21 cellular contexts compared by ENCODE assay signal in genomic region chr10:104345512-104345911, GRCh38. TPM values are rescaled to one million over a fixed set of nuclear protein-coding genes. Genes with fewer than 3 reads are reported as not detected.
"Had no signal": no experiment of that assay in that cellular context is flagged by ENCODE, and none has a peak within 500 bp of the region (broad histone marks: within the 10 kb centered on the region; RNA-seq: fewer than 3 reads in every experiment).

No MANE protein-coding gene starts in this region.

- H2AFZ ChIP-seq: hepatocyte had no signal

- H3K4me3 Mint-ChIP-seq: activated B cell treated with CpG ODN at 0.5 μM for 24 hours; activated naive CD4-positive, alpha-beta T cell treated with anti-CD3 and anti-CD28 coated beads, Interleukin-2, amount 50 U/mL, for 24 hours; neural crest cell had no signal

- ATAC-seq: body of pancreas, gastroesophageal sphincter, left cardiac atrium, upper lobe of right lung had no signal

- H3K27ac Mint-ChIP-seq: activated B cell treated with CpG ODN at 0.5 μM for 24 hours; activated naive CD4-positive, alpha-beta T cell treated with anti-CD3 and anti-CD28 coated beads, Interleukin-2, amount 50 U/mL, for 24 hours; activated T-helper 2 cell treated with anti-CD3 and anti-CD28 coated beads, Interferon-gamma antibody, Interleukin-2, Interleukin-4, amounts not matched to agents 10 μg/mL and 5 μg/mL and 100 μg/mL, durations not matched to agents 14 hours and 24 hours and 36 hours had no signal

- H3K27me3 Mint-ChIP-seq: activated B cell treated with CpG ODN at 0.5 μM for 24 hours; activated naive CD4-positive, alpha-beta T cell treated with anti-CD3 and anti-CD28 coated beads, Interleukin-2, amount 50 U/mL, for 24 hours had no signal

- H3K4me3 ChIP-seq: body of pancreas, colonic mucosa, gastroesophageal sphincter, hepatocyte, right atrium auricular region, smooth muscle cell, suprapubic skin, tibial artery, upper lobe of right lung had no signal

- H3K36me3 ChIP-seq: colonic mucosa, gastroesophageal sphincter, right atrium auricular region, suprapubic skin, tibial artery, upper lobe of right lung had no signal

- H3K9me3 ChIP-seq: body of pancreas, colonic mucosa, gastroesophageal sphincter, right atrium auricular region, suprapubic skin, tibial artery, upper lobe of right lung had no signal

- H3K79me2 ChIP-seq: hepatocyte had no signal

- H3K27ac ChIP-seq: body of pancreas, colonic mucosa, gastroesophageal sphincter, hepatocyte, suprapubic skin, tibial artery, upper lobe of right lung had no signal

- DNase-seq: activated B cell treated with CpG ODN at 0.5 μM for 24 hours; aorta; body of pancreas; cerebellar nuclear complex; colonic mucosa; effector CD8-positive, alpha-beta T cell; left cardiac atrium; mammary epithelial cell; occipital lobe; stimulated activated CD4-positive, alpha-beta T cell treated with anti-CD3 and anti-CD28 coated beads, Interleukin-1b, Interleukin-23, amount 100 ng/mL, for 48 hours; stimulated activated naive CD4-positive, alpha-beta T cell; tibial artery; upper lobe of right lung had no signal

- H3K9me3 Mint-ChIP-seq: activated B cell treated with CpG ODN at 0.5 μM for 24 hours, neural crest cell had no signal

- H3K36me3 Mint-ChIP-seq: activated naive CD4-positive, alpha-beta T cell treated with anti-CD3 and anti-CD28 coated beads, Interleukin-2, amount 50 U/mL, for 24 hours had no signal

- H3K4me2 ChIP-seq: hepatocyte, smooth muscle cell had no signal

- H3K4me1 ChIP-seq: colonic mucosa had no signal

- H3K4me1 Mint-ChIP-seq: neural crest cell had no signal

- H3K27me3 ChIP-seq: body of pancreas, colonic mucosa, gastroesophageal sphincter, hepatocyte, right atrium auricular region, suprapubic skin, tibial artery, upper lobe of right lung had no signal

RNA-seq across cellular contexts. Expression of gene CFAP58, which starts 8.1 kb away (rescaled TPM):
- total RNA-seq: activated B cell treated with CpG ODN at 0.5 μM for 24 hours had no signal
- polyA plus RNA-seq: hepatocyte had no signal
